ENCODE assay signal across 14 cellular contexts in the genomic region with DNA sequence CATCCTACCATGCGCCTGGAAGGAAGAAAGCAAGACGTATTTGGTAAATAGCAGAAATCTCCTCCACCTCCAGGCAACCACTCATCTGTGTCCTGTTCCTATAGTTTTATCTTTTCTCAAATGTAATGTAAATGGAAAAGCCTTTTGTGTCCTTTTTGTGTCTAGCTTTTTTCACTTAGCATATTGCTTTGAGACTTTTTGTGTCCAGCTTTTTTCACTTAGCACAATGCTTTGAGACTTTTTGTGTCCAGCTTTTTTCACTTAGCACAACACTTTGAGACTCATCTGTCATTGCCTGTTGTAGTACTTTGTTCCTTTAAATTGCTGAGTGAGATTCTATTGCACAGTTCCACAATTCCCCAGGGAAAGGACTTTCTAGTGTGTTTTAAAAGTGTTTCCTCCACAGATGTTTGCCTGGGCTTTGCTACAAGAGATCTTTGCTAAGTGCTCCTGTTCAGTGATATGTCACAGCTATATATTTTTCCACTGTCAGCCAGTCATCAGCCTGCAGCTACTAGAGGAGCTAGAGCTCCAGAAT. TPM values are rescaled to one million over a fixed set of nuclear protein-coding genes. Genes with fewer than 3 reads are reported as not detected.
"Had no signal": no experiment of that assay in that cellular context is flagged by ENCODE, and none has a peak within 500 bp of the region (broad histone marks: within the 10 kb centered on the region; RNA-seq: fewer than 3 reads in every experiment).

No MANE protein-coding gene starts in this region.

- H3K9me3 ChIP-seq: breast epithelium, esophagus squamous epithelium, lower lobe of right lung, right atrium auricular region had no signal

- H3K27me3 Mint-ChIP-seq: activated CD4-positive, alpha-beta memory T cell treated with anti-CD3 and anti-CD28 coated beads for 36 hours; activated naive CD8-positive, alpha-beta T cell treated with anti-CD3 and anti-CD28 coated beads, Interleukin-2, amount 10 ng/mL, durations not matched to agents 7 days and 5 days; naive thymus-derived CD8-positive, alpha-beta T cell; stimulated activated naive B cell treated with anti-CD40 and anti-IgM and Interleukin-4, amounts not matched to agents 10 μg/mL and 1 μg/mL and 100 μg/mL, for 72 hours had no signal

- ATAC-seq: activated T-cell treated with anti-CD3 and anti-CD28 coated beads, Interleukin-2, amount 50 U/mL, for 72 hours; lower lobe of right lung; naive thymus-derived CD8-positive, alpha-beta T cell; stimulated activated naive B cell treated with anti-CD40 and anti-IgM and Interleukin-4, amounts not matched to agents 10 μg/mL and 1 μg/mL and 100 μg/mL, for 72 hours had no signal

- H3K27ac Mint-ChIP-seq: activated CD4-positive, alpha-beta memory T cell treated with anti-CD3 and anti-CD28 coated beads for 36 hours; activated naive CD8-positive, alpha-beta T cell treated with anti-CD3 and anti-CD28 coated beads, Interleukin-2, amount 10 ng/mL, durations not matched to agents 7 days and 5 days; activated T-cell treated with anti-CD3 and anti-CD28 coated beads, Interleukin-2, amount 50 U/mL, for 72 hours; naive thymus-derived CD8-positive, alpha-beta T cell; stimulated activated naive B cell treated with anti-CD40 and anti-IgM and Interleukin-4, amounts not matched to agents 10 μg/mL and 1 μg/mL and 100 μg/mL, for 72 hours had no signal

- H3K27ac ChIP-seq: breast epithelium, esophagus squamous epithelium, lower lobe of right lung, right atrium auricular region had no signal

- H3K4me1 ChIP-seq: breast epithelium, esophagus squamous epithelium, lower lobe of right lung had no signal

- H3K36me3 ChIP-seq: breast epithelium, esophagus squamous epithelium, lower lobe of right lung, right atrium auricular region had no signal

- H3K4me3 ChIP-seq: breast epithelium, esophagus squamous epithelium, lower lobe of right lung, right atrium auricular region had no signal

- H3K36me3 Mint-ChIP-seq: activated CD4-positive, alpha-beta memory T cell treated with anti-CD3 and anti-CD28 coated beads for 36 hours; naive thymus-derived CD8-positive, alpha-beta T cell; stimulated activated naive B cell treated with anti-CD40 and anti-IgM and Interleukin-4, amounts not matched to agents 10 μg/mL and 1 μg/mL and 100 μg/mL, for 72 hours had no signal

- H3K4me3 Mint-ChIP-seq: activated CD4-positive, alpha-beta memory T cell treated with anti-CD3 and anti-CD28 coated beads for 36 hours; activated naive CD8-positive, alpha-beta T cell treated with anti-CD3 and anti-CD28 coated beads, Interleukin-2, amount 10 ng/mL, durations not matched to agents 7 days and 5 days; activated T-cell treated with anti-CD3 and anti-CD28 coated beads, Interleukin-2, amount 50 U/mL, for 72 hours; naive thymus-derived CD8-positive, alpha-beta T cell; stimulated activated naive B cell treated with anti-CD40 and anti-IgM and Interleukin-4, amounts not matched to agents 10 μg/mL and 1 μg/mL and 100 μg/mL, for 72 hours had no signal

- H3K9me3 Mint-ChIP-seq: activated CD4-positive, alpha-beta memory T cell treated with anti-CD3 and anti-CD28 coated beads for 36 hours; activated naive CD8-positive, alpha-beta T cell treated with anti-CD3 and anti-CD28 coated beads, Interleukin-2, amount 10 ng/mL, durations not matched to agents 7 days and 5 days; activated T-cell treated with anti-CD3 and anti-CD28 coated beads, Interleukin-2, amount 50 U/mL, for 72 hours; naive thymus-derived CD8-positive, alpha-beta T cell; stimulated activated naive B cell treated with anti-CD40 and anti-IgM and Interleukin-4, amounts not matched to agents 10 μg/mL and 1 μg/mL and 100 μg/mL, for 72 hours had no signal

- H3K27me3 ChIP-seq: breast epithelium, esophagus squamous epithelium, right atrium auricular region had no signal

- DNase-seq: activated CD4-positive, alpha-beta memory T cell treated with anti-CD3 and anti-CD28 coated beads for 36 hours; activated naive CD8-positive, alpha-beta T cell treated with anti-CD3 and anti-CD28 coated beads, Interleukin-2, amount 10 ng/mL, durations not matched to agents 7 days and 5 days; activated T-cell treated with anti-CD3 and anti-CD28 coated beads, Interleukin-2, amount 50 U/mL, for 72 hours; aorta; esophagus squamous epithelium; hypothalamus; lower lobe of right lung; naive thymus-derived CD8-positive, alpha-beta T cell; stimulated activated CD4-positive, alpha-beta T cell treated with anti-CD3 and anti-CD28 coated beads, Interleukin-2, amount 100 ng/mL, for 24 hours; stimulated activated naive B cell treated with anti-CD40 and anti-IgM and Interleukin-4, amounts not matched to agents 10 μg/mL and 1 μg/mL and 100 μg/mL, for 72 hours; trophoblast cell had no signal

- H3K4me1 Mint-ChIP-seq: activated naive CD8-positive, alpha-beta T cell treated with anti-CD3 and anti-CD28 coated beads, Interleukin-2, amount 10 ng/mL, durations not matched to agents 7 days and 5 days had no signal

RNA-seq across cellular contexts. Expression of gene MUC13, which starts 27.9 kb away (rescaled TPM):
- total RNA-seq: activated CD4-positive, alpha-beta memory T cell treated with anti-CD3 and anti-CD28 coated beads for 36 hours; activated naive CD8-positive, alpha-beta T cell treated with anti-CD3 and anti-CD28 coated beads, Interleukin-2, amount 10 ng/mL, durations not matched to agents 7 days and 5 days; activated T-cell treated with anti-CD3 and anti-CD28 coated beads, Interleukin-2, amount 50 U/mL, for 72 hours; chondrocyte; naive thymus-derived CD8-positive, alpha-beta T cell; right atrium auricular region had no signal
